Comparison of ENCODE assay signal across 15 cellular contexts in genomic region chr2:18788590-18788989, GRCh38.
DNase-seq lines count a peak whose midpoint lies in the region; ATAC-seq and TF ChIP-seq lines count a peak whose summit lies in the region.
"Had no signal": no experiment of that assay in that cellular context is flagged by ENCODE, and none has a peak within 500 bp of the region (broad histone marks: within the 10 kb centered on the region; RNA-seq: fewer than 3 reads in every experiment).

No MANE protein-coding gene starts in this region.

- CTCF ChIA-PET in SK-N-SH (lab: Yijun Ruan, JAX), result no interaction called here

- POLR2A ChIA-PET in SK-N-SH (lab: Yijun Ruan, JAX), result no interaction called here

- no peak overlapping the region for H2AFZ ChIP-seq in SK-N-SH (ENCODE audit: low read depth)

- TF ChIP-seq RAD21 in SK-N-SH (IDR thresholded peaks at IDR 0.05; ENCODE audit: low read length), result no peak

- ATAC-seq in heart left ventricle, result peak in 3 of 4 donors; percentile 24 to 45 (median 24)
- ATAC-seq in psoas muscle, result no peak
- ATAC-seq in HG03571 (IDR thresholded peaks at IDR 0.05; ENCODE audit: unreplicated experiment), result no peak
- ATAC-seq: CD8-positive, alpha-beta T cell had no signal

- peak in 1 of 2 experiments; percentile 82; a peak in 1 of 4 replicates for TF ChIP-seq EP300 in SK-N-SH (IDR thresholded peaks at IDR 0.05; ENCODE audit: borderline replicate concordance in 1 of 2, low read depth in 1 of 2, low read length in 1 of 2)

- no peaks in the 10 kb centered on the region for H3K9me2 ChIP-seq in SK-N-SH

- peak; percentile 36 for DNase-seq in HT1080 (ENCODE audit: low read depth)
- no peak for DNase-seq in SK-N-SH
- peak in 4 of 5 donors; percentile 38 to 72 (median 55) for DNase-seq in heart left ventricle
- peak; percentile 14 to 42 for DNase-seq in psoas muscle
- DNase-seq in DMS79 treated with DMSO at 0.1 percent for 48 hours (lab: John Stamatoyannopoulos, UW), result no peak
- DNase-seq in dorsolateral prefrontal cortex, result no peak
- DNase-seq in stimulated activated naive CD4-positive, alpha-beta T cell (lab: John Stamatoyannopoulos, UW), result no peak
- DNase-seq: activated CD4-positive, alpha-beta T cell treated with anti-CD3 and anti-CD28 coated beads, Interleukin-2, amount 10 ng/mL, durations not matched to agents 7 days and 5 days; caudate nucleus; CD8-positive, alpha-beta T cell; naive B cell; NCI-H2227 treated with DMSO at 0.1 percent for 48 hours had no signal

- H3K4me3 ChIP-seq in SK-N-SH (ENCODE audit: low read depth in 2 of 2, low read length in 1 of 2) (no peak overlapping the region), heart left ventricle (no peak overlapping the region), psoas muscle (no peak overlapping the region), dorsolateral prefrontal cortex (no peak overlapping the region)
- H3K4me3 ChIP-seq: thoracic aorta had no signal

- H3K27ac ChIP-seq in SK-N-SH (ENCODE audit: low read depth in 2 of 2, low read length in 1 of 2) (peak overlapping the region; percentile 48 to 58; a peak in 3 of 4 replicates), heart left ventricle (no peak overlapping the region), psoas muscle (no peak overlapping the region), dorsolateral prefrontal cortex (no peak overlapping the region)
- H3K27ac ChIP-seq: epithelial cell of prostate, thoracic aorta had no signal

- no peaks in the 10 kb centered on the region for H3K79me2 ChIP-seq in SK-N-SH (ENCODE audit: insufficient read depth)

- intact Hi-C loops in heart left ventricle (cut with DNase I), result no loop called here
- intact Hi-C loops in psoas muscle (cut with DNase I), result no loop called here
- intact Hi-C loops in dorsolateral prefrontal cortex (cut with DNase I), result no loop called here

- WGBS in SK-N-SH (ENCODE audit: low lambda C conversion rate), result 72% methylated on average over 5 of the region's 5 CpGs
- 38 to 55% (median 44%) methylated on average over 5 of the region's 5 CpGs for whole genome bisulfite sequencing in heart left ventricle, 4 donors
- 54 to 67% (median 65%) methylated on average over 5 of the region's 5 CpGs for WGBS in psoas muscle, 3 donors

- H4K20me1 ChIP-seq in SK-N-SH (ENCODE audit: insufficient read depth), result no peaks in the 10 kb centered on the region

- H3K36me3 ChIP-seq in SK-N-SH (replicated peaks in 1 of 2; ENCODE audit: control insufficient read depth in 1 of 2, insufficient read depth in 2 of 2, low read length in 1 of 2) (peaks cover 0 to 5% of the 10 kb centered on the region in 2 experiments), heart left ventricle (no peaks in the 10 kb centered on the region), psoas muscle (ENCODE audit: insufficient read depth in 1 of 2, low read depth in 1 of 2) (no peaks in the 10 kb centered on the region)
- H3K36me3 ChIP-seq: thoracic aorta had no signal

- H3K4me1 ChIP-seq in SK-N-SH (ENCODE audit: control insufficient read depth in 1 of 2, insufficient read depth in 2 of 2, low read depth in 1 of 2, low read length in 1 of 2) (peaks cover 16 to 30% of the 10 kb centered on the region in 2 experiments), heart left ventricle (peaks cover 0 to 26% (median 5%) of the 10 kb centered on the region in 12 donors), psoas muscle (peaks cover 15% of the 10 kb centered on the region)

- H3K9ac ChIP-seq in SK-N-SH, result no peak overlapping the region

- no peak overlapping the region for H3K4me2 ChIP-seq in SK-N-SH

- H3K27me3 ChIP-seq in SK-N-SH (ENCODE audit: insufficient read depth) (no peaks in the 10 kb centered on the region), heart left ventricle (no peaks in the 10 kb centered on the region), psoas muscle (ENCODE audit: insufficient read depth in 3 of 3, low read length in 2 of 3) (no peaks in the 10 kb centered on the region), dorsolateral prefrontal cortex (peaks cover 0 to 4% (median 0%) of the 10 kb centered on the region in 45 donors)

- H3K9me3 ChIP-seq in SK-N-SH (no peaks in the 10 kb centered on the region), heart left ventricle (peaks cover 0 to 14% (median 0%) of the 10 kb centered on the region in 12 donors), psoas muscle (no peaks in the 10 kb centered on the region)
- H3K9me3 ChIP-seq: thoracic aorta had no signal

- no peak for TF ChIP-seq POLR2A in heart left ventricle (IDR thresholded peaks at IDR 0.05)

- TF ChIP-seq CTCF in SK-N-SH (IDR thresholded peaks at IDR 0.05) (no peak), heart left ventricle (IDR thresholded peaks at IDR 0.05) (no peak), psoas muscle (IDR thresholded peaks at IDR 0.05) (no peak), dorsolateral prefrontal cortex (IDR thresholded peaks at IDR 0.05 in 54 of 56, conservative IDR thresholded peaks at IDR 0.05 in 2 of 56; ENCODE audit: low read depth in 1 of 56, partially characterized antibody in 56 of 56) (no peak)

- peaks cover 22% of the 10 kb centered on the region for H3F3A ChIP-seq in SK-N-SH (replicated peaks; ENCODE audit: insufficient read depth)

TF ChIP-seq in SK-N-SH, 30 proteins besides CTCF, POLR2A, EP300 and RAD21:
- no peak for TF ChIP-seq ZBTB33 (IDR thresholded peaks at IDR 0.05; ENCODE audit: borderline replicate concordance, low read depth)
- peak; percentile 24; the same call in 1 of the 2 replicates for TF ChIP-seq JUND (IDR thresholded peaks at IDR 0.05)
- TF ChIP-seq ELF1 (IDR thresholded peaks at IDR 0.05), result no peak
- peak; percentile 68 for TF ChIP-seq PBX3 (IDR thresholded peaks at IDR 0.05)
- no peak for TF ChIP-seq FOXJ3 (CRISPR knock-in tag; IDR thresholded peaks at IDR 0.05)
- TF ChIP-seq TEAD4 (IDR thresholded peaks at IDR 0.05; ENCODE audit: borderline replicate concordance, insufficient read depth), result peak; percentile 42; the same call in 1 of the 2 replicates
- no peak for TF ChIP-seq MXI1 (IDR thresholded peaks at IDR 0.05; ENCODE audit: low read depth, low read length)
- TF ChIP-seq MAX (IDR thresholded peaks at IDR 0.05; ENCODE audit: low read depth), result no peak
- TF ChIP-seq NFIC (IDR thresholded peaks at IDR 0.05; ENCODE audit: borderline replicate concordance), result peak; percentile 97
- TF ChIP-seq TCF12 (IDR thresholded peaks at IDR 0.05), result peak; percentile 89
- peak; percentile 54; the same call in 1 of the 2 replicates for TF ChIP-seq REST (IDR thresholded peaks at IDR 0.05; ENCODE audit: low read depth, low read length)

Comparison
In these comparisons a context has a peak if more than half of its experiments do, and no peak if none do; other contexts are left out.
1. DNase-seq: peak in HT1080 (single experiment), heart left ventricle (4 of 5) and psoas muscle (2 of 2); none in SK-N-SH (single experiment), DMS79 treated with DMSO at 0.1 percent for 48 hours (single experiment), dorsolateral prefrontal cortex (0 of 10) and stimulated activated naive CD4-positive, alpha-beta T cell (0 of 6).
2. H3K27ac ChIP-seq: peak in SK-N-SH (2 of 2); none in heart left ventricle (0 of 12), psoas muscle (single experiment) and dorsolateral prefrontal cortex (0 of 59).
3. ATAC-seq: peak in heart left ventricle (3 of 4); none in psoas muscle (0 of 4) and HG03571 (single experiment).